16 cellular contexts compared by ENCODE assay signal in genomic region chr1:2047749-2048729, GRCh38. TPM values are rescaled to one million over a fixed set of nuclear protein-coding genes. Genes with fewer than 3 reads are reported as not detected.
DNase-seq lines count a peak whose midpoint lies in the region; ATAC-seq, FAIRE-seq and TF ChIP-seq lines count a peak whose summit lies in the region.
"Had no signal": no experiment of that assay in that cellular context is flagged by ENCODE, and none has a peak within 500 bp of the region (broad histone marks: within the 10 kb centered on the region; RNA-seq: fewer than 3 reads in every experiment).

No MANE protein-coding gene starts in this region.

- POLR2A ChIA-PET in CD4-positive, alpha-beta T cell (lab: Charles Lee), result no interaction called here

- H3K4me1 Mint-ChIP-seq in CD4-positive, alpha-beta T cell (ENCODE audit: low read depth), result peaks cover 29% of the 10 kb centered on the region
- H3K4me1 Mint-ChIP-seq in GM23338 (peaks cover 22% of the 10 kb centered on the region), astrocyte (ENCODE audit: low read depth, unreplicated experiment) (no peaks in the 10 kb centered on the region)
- H3K4me1 Mint-ChIP-seq in natural killer cell treated with Interleukin-12 subunit alpha and Interleukin-12 subunit beta and Interleukin-15 and Interleukin-18, amount 100 ng/mL, for 72 hours (ENCODE audit: low read depth in 2 of 2), result peaks cover 21 to 27% of the 10 kb centered on the region in 2 donors

- no peak overlapping the region for H3K9ac ChIP-seq in astrocyte (ENCODE audit: low read length)
- H3K9ac ChIP-seq: GM23248 had no signal

- no peak for ATAC-seq in CD4-positive, alpha-beta T cell (ENCODE audit: poor library complexity)
- peak; percentile 1; the same call in 2 of the 3 replicates for ATAC-seq in GM23338
- ATAC-seq in natural killer cell treated with Interleukin-12 subunit alpha and Interleukin-12 subunit beta and Interleukin-15 and Interleukin-18, amount 100 ng/mL, for 72 hours, result no peak
- ATAC-seq: gastroesophageal sphincter, PC-3 had no signal

- peaks cover 25% of the 10 kb centered on the region; the same call in 1 of the 2 replicates for H3K4me1 ChIP-seq in GM23338 (ENCODE audit: insufficient read depth)
- no peaks in the 10 kb centered on the region for H3K4me1 ChIP-seq in astrocyte (ENCODE audit: insufficient read depth, low read length)

- no peak overlapping the region for H3K27ac ChIP-seq in CD4-positive, alpha-beta T cell (ENCODE audit: low read depth, low read length)
- H3K27ac ChIP-seq in GM23338 (ENCODE audit: low read depth) (no peak overlapping the region), astrocyte (ENCODE audit: low read depth, low read length) (no peak overlapping the region)
- H3K27ac ChIP-seq: gastroesophageal sphincter, GM23248 had no signal

- FAIRE-seq in astrocyte (lab: Jason Lieb, UNC), result no peak
- FAIRE-seq: urothelium cell line had no signal

- H3K36me3 ChIP-seq in GM23338 (ENCODE audit: insufficient read depth), result no peaks in the 10 kb centered on the region
- no peaks in the 10 kb centered on the region for H3K36me3 ChIP-seq in astrocyte (ENCODE audit: insufficient read depth, low read length)
- H3K36me3 ChIP-seq: gastroesophageal sphincter had no signal

- peaks cover 5% of the 10 kb centered on the region for H3K36me3 Mint-ChIP-seq in CD4-positive, alpha-beta T cell (ENCODE audit: low read depth)
- peaks cover 2% of the 10 kb centered on the region; the same call in 1 of the 3 replicates for H3K36me3 Mint-ChIP-seq in GM23338 (ENCODE audit: low read depth)
- peaks cover 2% of the 10 kb centered on the region for H3K36me3 Mint-ChIP-seq in astrocyte (ENCODE audit: low read depth, unreplicated experiment)
- H3K36me3 Mint-ChIP-seq in natural killer cell treated with Interleukin-12 subunit alpha and Interleukin-12 subunit beta and Interleukin-15 and Interleukin-18, amount 100 ng/mL, for 72 hours, result no peaks in the 10 kb centered on the region

- H3K4me3 Mint-ChIP-seq in CD4-positive, alpha-beta T cell, result peak overlapping the region; percentile 84
- H3K4me3 Mint-ChIP-seq in GM23338 (peak overlapping the region; percentile 82), astrocyte (ENCODE audit: unreplicated experiment) (peak overlapping the region; percentile 65)
- H3K4me3 Mint-ChIP-seq in natural killer cell treated with Interleukin-12 subunit alpha and Interleukin-12 subunit beta and Interleukin-15 and Interleukin-18, amount 100 ng/mL, for 72 hours, result peak overlapping the region; percentile 45

- CTCF ChIA-PET in CD4-positive, alpha-beta T cell (lab: Charles Lee), result no interaction called here

- H3K4me2 ChIP-seq in GM23338 (peak overlapping the region; percentile 73), astrocyte (ENCODE audit: low read length) (no peak overlapping the region)

- H3K27me3 Mint-ChIP-seq in CD4-positive, alpha-beta T cell, result peaks cover 16% of the 10 kb centered on the region
- H3K27me3 Mint-ChIP-seq in GM23338 (ENCODE audit: insufficient read depth, low read depth, poor library complexity), result peaks cover 31% of the 10 kb centered on the region
- peaks cover 16% of the 10 kb centered on the region for H3K27me3 Mint-ChIP-seq in astrocyte (ENCODE audit: low read depth, unreplicated experiment)
- H3K27me3 Mint-ChIP-seq in natural killer cell treated with Interleukin-12 subunit alpha and Interleukin-12 subunit beta and Interleukin-15 and Interleukin-18, amount 100 ng/mL, for 72 hours, result peaks cover 15 to 16% of the 10 kb centered on the region in 2 donors

- H3K79me2 ChIP-seq in GM23338 (replicated peaks; ENCODE audit: insufficient read depth) (peaks cover 19% of the 10 kb centered on the region), astrocyte (ENCODE audit: insufficient read depth, low read length) (no peaks in the 10 kb centered on the region)

- intact Hi-C loops in CD4-positive, alpha-beta T cell (cut with DNase I, micrococcal nuclease), result loop anchor here in 1 of 2 experiments (5.0 kb wide), 1 partner anchor 594 kb away; no protein-coding TSS in a partner anchor

- peaks cover 18% of the 10 kb centered on the region for H3F3A ChIP-seq in GM23338 (replicated peaks; ENCODE audit: low read depth)

- H3K27ac Mint-ChIP-seq in CD4-positive, alpha-beta T cell, result peak overlapping the region; percentile 27
- no peak overlapping the region for H3K27ac Mint-ChIP-seq in GM23338
- H3K27ac Mint-ChIP-seq in astrocyte (ENCODE audit: unreplicated experiment), result peak overlapping the region; percentile 53
- peak overlapping the region in 1 of 2 donors; percentile 57 for H3K27ac Mint-ChIP-seq in natural killer cell treated with Interleukin-12 subunit alpha and Interleukin-12 subunit beta and Interleukin-15 and Interleukin-18, amount 100 ng/mL, for 72 hours

- no peak overlapping the region for H2AFZ ChIP-seq in GM23338
- H2AFZ ChIP-seq in astrocyte (ENCODE audit: low read depth, low read length), result no peak overlapping the region
- H2AFZ ChIP-seq: GM23248 had no signal

- DNase-seq in CD4-positive, alpha-beta T cell, result no peak
- DNase-seq in GM23338 (ENCODE audit: low spot score) (peak; percentile 39), astrocyte (ENCODE audit: low read depth) (no peak), iPS-NIHi11 (ENCODE audit: low spot score) (no peak), NCI-H345 (lab: John Stamatoyannopoulos, UW) (no peak), NCI-H69 (lab: John Stamatoyannopoulos, UW) (no peak)
- no peak for DNase-seq in natural killer cell treated with Interleukin-12 subunit alpha and Interleukin-12 subunit beta and Interleukin-15 and Interleukin-18, amount 100 ng/mL, for 72 hours (ENCODE audit: low spot score)
- DNase-seq: cerebellar nuclear complex; GF-D8; GM23248; NCI-H1105 treated with DMSO at 0.1 percent for 48 hours; NCI-H226; PC-3; stimulated activated CD4-positive, alpha-beta T cell treated with anti-CD3 and anti-CD28 coated beads, Interleukin-1b, Interleukin-23, amount 100 ng/mL, for 48 hours had no signal

- no peaks in the 10 kb centered on the region for H3K9me3 Mint-ChIP-seq in CD4-positive, alpha-beta T cell
- no peaks in the 10 kb centered on the region; the same call in 2 of the 3 replicates for H3K9me3 Mint-ChIP-seq in GM23338
- H3K9me3 Mint-ChIP-seq in astrocyte (ENCODE audit: unreplicated experiment), result peaks cover 1% of the 10 kb centered on the region
- H3K9me3 Mint-ChIP-seq in natural killer cell treated with Interleukin-12 subunit alpha and Interleukin-12 subunit beta and Interleukin-15 and Interleukin-18, amount 100 ng/mL, for 72 hours, result no peaks in the 10 kb centered on the region

- TF ChIP-seq CTCF in CD4-positive, alpha-beta T cell (IDR thresholded peaks at IDR 0.05), result no peak
- TF ChIP-seq CTCF in GM23338 (conservative IDR thresholded peaks at IDR 0.05; ENCODE audit: low read depth in 2 of 2), result no peak
- no peak for TF ChIP-seq CTCF in astrocyte (IDR thresholded peaks at IDR 0.05; ENCODE audit: insufficient read depth, low read depth, low read length)

- H3K27me3 ChIP-seq in CD4-positive, alpha-beta T cell (ENCODE audit: control insufficient read depth, insufficient read depth, low read length), result peaks cover 9% of the 10 kb centered on the region
- no peaks in the 10 kb centered on the region for H3K27me3 ChIP-seq in GM23338 (ENCODE audit: insufficient read depth)
- peaks cover 30% of the 10 kb centered on the region for H3K27me3 ChIP-seq in astrocyte (ENCODE audit: insufficient read depth, low read length)

- H4K20me1 ChIP-seq in GM23338 (replicated peaks; ENCODE audit: insufficient read depth) (peaks cover 17% of the 10 kb centered on the region), astrocyte (ENCODE audit: insufficient read depth, low read length) (no peaks in the 10 kb centered on the region)

- no peaks in the 10 kb centered on the region for H3K9me3 ChIP-seq in CD4-positive, alpha-beta T cell (ENCODE audit: control insufficient read depth, low read length)
- H3K9me3 ChIP-seq in astrocyte (ENCODE audit: insufficient read depth, low read depth, low read length), result no peaks in the 10 kb centered on the region
- H3K9me3 ChIP-seq: gastroesophageal sphincter had no signal

- no peaks in the 10 kb centered on the region for H3K9me2 ChIP-seq in GM23338 (ENCODE audit: insufficient read depth)

- H3K4me3 ChIP-seq in GM23338 (peak overlapping the region; percentile 26; the same call in 1 of the 2 replicates), astrocyte (ENCODE audit: insufficient read depth, low read depth, low read length) (no peak overlapping the region)
- H3K4me3 ChIP-seq: gastroesophageal sphincter, GM23248 had no signal

RNA-seq across cellular contexts. Expression of gene PRKCZ, which starts 2.2 kb away (rescaled TPM):
- 10 to 100 TPM; 17.8 to 19.0 TPM for total RNA-seq in CD4-positive, alpha-beta T cell
- 36.9 and 42.3 TPM in 2 replicates for total RNA-seq in GM23338 (2014; rRNA removed; shearing (Covaris generic))
- 22.5 and 26.2 TPM in 2 replicates for polyA plus RNA-seq in GM23338 (2016; fragmentation: Nextera tagmentation; extraction: Ambion mirVana)
- total RNA-seq in astrocyte, result 28.6 and 32.6 TPM in 2 replicates
- 10 to 100 TPM; 10.8 to 13.2 TPM for total RNA-seq in natural killer cell treated with Interleukin-12 subunit alpha and Interleukin-12 subunit beta and Interleukin-15 and Interleukin-18, amount 100 ng/mL, for 72 hours

RNA-seq across cellular contexts. Expression of gene GABRD, which starts 28.9 kb away (rescaled TPM):
- under 1 TPM; 0.38 to 0.42 TPM for total RNA-seq in CD4-positive, alpha-beta T cell
- total RNA-seq in GM23338 (2014; rRNA removed; shearing (Covaris generic)), result 2.8 and 5.1 TPM in 2 replicates
- polyA plus RNA-seq in GM23338 (2016; fragmentation: Nextera tagmentation; extraction: Ambion mirVana), result 1.7 and 2.1 TPM in 2 replicates
- total RNA-seq in astrocyte, result not detected in 2 replicates
- not detected for total RNA-seq in natural killer cell treated with Interleukin-12 subunit alpha and Interleukin-12 subunit beta and Interleukin-15 and Interleukin-18, amount 100 ng/mL, for 72 hours
- total RNA-seq: GM23248, PC-3 had no signal
- polyA plus RNA-seq: GM23248 had no signal

RNA-seq across cellular contexts. Expression of gene CFAP74, which starts 44.5 kb away (rescaled TPM):
- not detected for total RNA-seq in CD4-positive, alpha-beta T cell
- 0.16 TPM in 1 of 2 replicates, not detected in the other for total RNA-seq in GM23338 (2014; rRNA removed; shearing (Covaris generic))
- polyA plus RNA-seq in GM23338 (2016; fragmentation: Nextera tagmentation; extraction: Ambion mirVana), result 0.21 and 0.24 TPM in 2 replicates
- total RNA-seq in astrocyte, result not detected in 2 replicates
- not detected for total RNA-seq in natural killer cell treated with Interleukin-12 subunit alpha and Interleukin-12 subunit beta and Interleukin-15 and Interleukin-18, amount 100 ng/mL, for 72 hours
- total RNA-seq: GM23248, PC-3 had no signal
- polyA plus RNA-seq: GM23248 had no signal
